In genomic region chr19:7928741-7929701, GRCh38 we compare ENCODE assay signal across 9 cellular contexts. TPM values are rescaled to one million over a fixed set of nuclear protein-coding genes. Genes with fewer than 3 reads are reported as not detected.
DNase-seq lines count a peak whose midpoint lies in the region; ATAC-seq and TF ChIP-seq lines count a peak whose summit lies in the region.
"Had no signal": no experiment of that assay in that cellular context is flagged by ENCODE, and none has a peak within 500 bp of the region (broad histone marks: within the 10 kb centered on the region; RNA-seq: fewer than 3 reads in every experiment).

No MANE protein-coding gene starts in this region.

- peaks cover 10% of the 10 kb centered on the region for H3K4me1 ChIP-seq in CD4-positive, alpha-beta memory T cell (ENCODE audit: insufficient read depth, low read length)

- H3K36me3 ChIP-seq in CD4-positive, alpha-beta memory T cell (ENCODE audit: insufficient read depth, low read length), result peaks cover 28% of the 10 kb centered on the region
- H3K36me3 ChIP-seq in kidney epithelial cell (ENCODE audit: control insufficient read depth, insufficient read depth, low read length), result peaks cover 4% of the 10 kb centered on the region

- no peak for ATAC-seq in GM19035 (IDR thresholded peaks at IDR 0.05; ENCODE audit: unreplicated experiment)

- H3K9me3 Mint-ChIP-seq in CD4-positive, alpha-beta memory T cell, result no peaks in the 10 kb centered on the region

- peak; percentile 75 to 88 (median 76) for DNase-seq in CD4-positive, alpha-beta memory T cell
- DNase-seq in HS-5 (ENCODE audit: low read depth) (peak; percentile 74), T-helper 9 cell (peak; percentile 71), astrocyte of the spinal cord (ENCODE audit: low read depth, low spot score) (peak; percentile 79), kidney epithelial cell (ENCODE audit: low read depth) (peak; percentile 53), mesenteric fat pad (ENCODE audit: low spot score) (no peak)
- peak; percentile 62 to 67 for DNase-seq in stimulated activated CD8-positive, alpha-beta memory T cell treated with anti-CD3 and anti-CD28 coated beads, Interleukin-15, amount 100 ng/mL, for 48 hours (ENCODE audit: low read depth in 2 of 2)

- no peaks in the 10 kb centered on the region for H3K9me3 ChIP-seq in CD4-positive, alpha-beta memory T cell (ENCODE audit: control insufficient read depth in 1 of 2, low read length in 2 of 2)

- no peak overlapping the region for H3K4me3 ChIP-seq in CD4-positive, alpha-beta memory T cell (ENCODE audit: low read length in 2 of 2)
- H3K4me3 ChIP-seq in astrocyte of the spinal cord (ENCODE audit: low read depth, low read length), result no peak overlapping the region
- H3K4me3 ChIP-seq in kidney epithelial cell (ENCODE audit: low read depth, low read length), result no peak overlapping the region

- no peaks in the 10 kb centered on the region for H3K27me3 Mint-ChIP-seq in CD4-positive, alpha-beta memory T cell

- peak overlapping the region in 2 of 8 donors; percentile 21 to 54 for H3K4me3 Mint-ChIP-seq in CD4-positive, alpha-beta memory T cell

- H3K27ac Mint-ChIP-seq in CD4-positive, alpha-beta memory T cell, result peak overlapping the region; percentile 36 to 88 (median 62)

- H3K4me1 Mint-ChIP-seq in CD4-positive, alpha-beta memory T cell, result peaks cover 1 to 20% (median 11%) of the 10 kb centered on the region in 4 donors

- H3K27me3 ChIP-seq in CD4-positive, alpha-beta memory T cell (ENCODE audit: insufficient read depth, low read length), result no peaks in the 10 kb centered on the region
- no peaks in the 10 kb centered on the region for H3K27me3 ChIP-seq in kidney epithelial cell (ENCODE audit: control insufficient read depth, insufficient read depth, low read length)

- in situ Hi-C loops in astrocyte of the spinal cord (cut with HindIII; ENCODE audit: low sequenced_read_pairs), result no loop called here

- H3K36me3 Mint-ChIP-seq in CD4-positive, alpha-beta memory T cell, result peaks cover 0 to 26% of the 10 kb centered on the region in 2 donors

- peak overlapping the region; percentile 21 for H3K27ac ChIP-seq in CD4-positive, alpha-beta memory T cell (ENCODE audit: low read depth, low read length)

- intact Hi-C loops in CD4-positive, alpha-beta memory T cell (cut with micrococcal nuclease), result loop anchor here (1.0 kb wide), 1 partner anchor 14 kb away; the partner anchor contains the start of gene TIMM44

- CTCF ChIA-PET in CD4-positive, alpha-beta memory T cell (lab: Charles Lee; ENCODE audit: partially characterized antibody), result interaction anchor here (0.9 to 2.8 kb wide), 5 partner anchors 9 to 77 kb away, joined by 4 to 12 read pairs (median 6); partner anchors contain the start of genes MAP2K7, SNAPC2 and TIMM44

- TF ChIP-seq CTCF in astrocyte of the spinal cord (IDR thresholded peaks at IDR 0.05; ENCODE audit: low read depth, low read length) (peak; percentile 49), kidney epithelial cell (IDR thresholded peaks at IDR 0.05; ENCODE audit: insufficient read depth, low read length, poor library complexity, severe bottlenecking) (peak; percentile 69)

- POLR2A ChIA-PET in CD4-positive, alpha-beta memory T cell (lab: Charles Lee; ENCODE audit: partially characterized antibody), result interaction anchor here (0.6 to 1.6 kb wide), 6 partner anchors 8 to 1397 kb away, joined by 3 to 15 read pairs (median 3); partner anchors contain the start of genes SNAPC2 and TIMM44

RNA-seq across cellular contexts. Expression of gene CTXN1, which starts 3.1 kb away (rescaled TPM):
- not detected for total RNA-seq in CD4-positive, alpha-beta memory T cell
- polyA plus RNA-seq in CD4-positive, alpha-beta memory T cell, result not detected
- total RNA-seq in kidney epithelial cell (15.7 and 16.1 TPM in 2 replicates), mesenteric fat pad (0.96 TPM)
- total RNA-seq: T-helper 1 cell treated with Interleukin-12 subunit alpha and Interleukin-12 subunit beta and Interleukin-4 antibody, amounts not matched to agents 30 ng/mL and 1 ng/mL, for 36 hours had no signal

RNA-seq across cellular contexts. Expression of gene SNAPC2, which starts 8.9 kb away (rescaled TPM):
- total RNA-seq in CD4-positive, alpha-beta memory T cell, result 10 to 100 TPM; 16.3 to 18.9 TPM
- polyA plus RNA-seq in CD4-positive, alpha-beta memory T cell, result 10 to 100 TPM in 1 of 2 donors, 1 to 10 TPM in 1; 9.0 to 22.1 TPM
- total RNA-seq in kidney epithelial cell (32.0 and 33.3 TPM in 2 replicates), mesenteric fat pad (17.8 TPM)

RNA-seq across cellular contexts. Expression of gene TGFBR3L, which starts 14.4 kb away (rescaled TPM):
- total RNA-seq in CD4-positive, alpha-beta memory T cell, result under 1 TPM; 0.93 to 1.00 TPM
- not detected for polyA plus RNA-seq in CD4-positive, alpha-beta memory T cell
- total RNA-seq in kidney epithelial cell (0.14 and 4.5 TPM in 2 replicates), mesenteric fat pad (not detected)

RNA-seq across cellular contexts. Expression of gene TIMM44, which starts 14.4 kb away (rescaled TPM):
- 10 to 100 TPM; 71.6 to 71.9 TPM for total RNA-seq in CD4-positive, alpha-beta memory T cell
- polyA plus RNA-seq in CD4-positive, alpha-beta memory T cell, result 10 to 100 TPM; 11.6 to 15.4 TPM
- total RNA-seq in kidney epithelial cell, result 80.5 and 83.9 TPM in 2 replicates
- total RNA-seq in mesenteric fat pad, result 48.9 TPM

RNA-seq across cellular contexts. Expression of gene MAP2K7, which starts 25.3 kb away (rescaled TPM):
- 10 to 100 TPM; 59.7 to 62.5 TPM for total RNA-seq in CD4-positive, alpha-beta memory T cell
- 1 to 10 TPM in 1 of 2 donors, under 1 TPM in 1; 0.57 to 2.5 TPM for polyA plus RNA-seq in CD4-positive, alpha-beta memory T cell
- 15.0 and 19.7 TPM in 2 replicates for total RNA-seq in kidney epithelial cell
- total RNA-seq in mesenteric fat pad, result 26.7 TPM
